1 cellular context compared by ENCODE assay signal in genomic region chr18:32001141-32001540, GRCh38. TPM values are rescaled to one million over a fixed set of nuclear protein-coding genes. Genes with fewer than 3 reads are reported as not detected.
"Had no signal": no experiment of that assay in that cellular context is flagged by ENCODE, and none has a peak within 500 bp of the region (broad histone marks: within the 10 kb centered on the region; RNA-seq: fewer than 3 reads in every experiment).

No MANE protein-coding gene starts in this region.

RNA-seq across cellular contexts. Expression of gene RNF125, which starts 17.5 kb away (rescaled TPM):
- polyA plus RNA-seq: smooth muscle cell had no signal
